In genomic region chr2:200308421-200309295, GRCh38 we compare ENCODE assay signal across 8 cellular contexts. TPM values are rescaled to one million over a fixed set of nuclear protein-coding genes. Genes with fewer than 3 reads are reported as not detected.
DNase-seq lines count a peak whose midpoint lies in the region; ATAC-seq and TF ChIP-seq lines count a peak whose summit lies in the region.

No MANE protein-coding gene starts in this region.

- 0 out of 2 replicates have a peak overlapping the region, but pooled peaks have one; percentile 28 for H2AFZ ChIP-seq in OCI-LY7 (ENCODE audit: low read length)

- peak overlapping the region; percentile 33 for H3K4me2 ChIP-seq in OCI-LY7 (ENCODE audit: low read length)

- TF ChIP-seq POLR2A in prostate gland (IDR thresholded peaks at IDR 0.05): no peak

- no peaks in the 10 kb centered on the region for H3K79me2 ChIP-seq in OCI-LY7 (ENCODE audit: insufficient read depth, low read depth, low read length)

- no peaks in the 10 kb centered on the region for H3K36me3 ChIP-seq in OCI-LY7 (ENCODE audit: insufficient read depth, low read length)
- no peaks in the 10 kb centered on the region for H3K36me3 ChIP-seq in prostate gland
- no peaks in the 10 kb centered on the region for H3K36me3 ChIP-seq in effector memory CD4-positive, alpha-beta T cell (ENCODE audit: control insufficient read depth, insufficient read depth, low read length)

- no peaks in the 10 kb centered on the region for H3K9me3 ChIP-seq in OCI-LY7 (ENCODE audit: low read length)
- no peaks in the 10 kb centered on the region for H3K9me3 ChIP-seq in prostate gland
- H3K9me3 ChIP-seq in effector memory CD4-positive, alpha-beta T cell (ENCODE audit: control insufficient read depth, low read length): no peaks in the 10 kb centered on the region

- POLR2A ChIA-PET in OCI-LY7 (lab: Charles Lee): interaction anchor here (0.6 to 1.1 kb wide), 3 partner anchors 49 to 165 kb away, joined by 3 read pairs; no protein-coding TSS in a partner anchor

- CTCF ChIA-PET in OCI-LY7 (lab: Charles Lee; ENCODE audit: unreplicated experiment): no interaction called here

- WGBS in prostate gland: 39% methylated on average over 5 of the region's 5 CpGs

- H3K4me3 ChIP-seq in OCI-LY7 (ENCODE audit: low read depth, low read length, poor library complexity, severe bottlenecking) (peak overlapping the region; percentile 70), prostate gland (peak overlapping the region in 1 of 2 donors; percentile 91)
- no peak overlapping the region for H3K4me3 ChIP-seq in effector memory CD4-positive, alpha-beta T cell (ENCODE audit: insufficient read depth, low read depth, low read length, poor library complexity, severe bottlenecking)

- in situ Hi-C loops in G401 (cut with HindIII; ENCODE audit: low sequenced_read_pairs): no loop called here

- peaks cover 5% of the 10 kb centered on the region for H3K4me1 ChIP-seq in OCI-LY7 (ENCODE audit: insufficient read depth, low read length, poor library complexity, severe bottlenecking)
- peaks cover 13% of the 10 kb centered on the region for H3K4me1 ChIP-seq in prostate gland (replicated peaks)
- H3K4me1 ChIP-seq in effector memory CD4-positive, alpha-beta T cell (ENCODE audit: control insufficient read depth, insufficient read depth, low read length, poor library complexity, severe bottlenecking): no peaks in the 10 kb centered on the region

- TF ChIP-seq CTCF in OCI-LY7 (conservative IDR thresholded peaks at IDR 0.05; ENCODE audit: low read length) (peak; percentile 63), prostate gland (IDR thresholded peaks at IDR 0.05) (peak in 1 of 4 experiments; percentile 17)

- H3K27me3 ChIP-seq in prostate gland (replicated peaks; ENCODE audit: insufficient read depth): no peaks in the 10 kb centered on the region
- H3K27me3 ChIP-seq in effector memory CD4-positive, alpha-beta T cell (replicated peaks; ENCODE audit: control insufficient read depth, insufficient read depth, low read length, poor library complexity, severe bottlenecking): no peaks in the 10 kb centered on the region

- H3K9me2 ChIP-seq in OCI-LY7 (ENCODE audit: insufficient read depth, low read length): no peaks in the 10 kb centered on the region

- intact Hi-C loops in OCI-LY7 (cut with micrococcal nuclease; ENCODE audit: unreplicated experiment) (loop anchor here (5.0 to 10.0 kb wide), 2 partner anchors 159 to 396 kb away; no protein-coding TSS in a partner anchor), prostate gland (cut with DNase I) (loop anchor here (5.0 kb wide), 3 partner anchors 69 to 326 kb away; no protein-coding TSS in a partner anchor)

- no peak overlapping the region for H3K27ac ChIP-seq in OCI-LY7 (ENCODE audit: low read depth, low read length, poor library complexity, severe bottlenecking)
- H3K27ac ChIP-seq in epithelial cell of prostate: peak overlapping the region; percentile 84
- H3K27ac ChIP-seq in prostate gland: peak overlapping the region; percentile 93 to 97
- H3K27ac ChIP-seq in effector memory CD4-positive, alpha-beta T cell (ENCODE audit: insufficient read depth, low read length, poor library complexity, severe bottlenecking): no peak overlapping the region

- no TSS peak for BruUV-seq in OCI-LY7 (replicated peaks; lab: Mats Ljungman, UMichigan)

- ATAC-seq in HG02870 (IDR thresholded peaks at IDR 0.05; ENCODE audit: unreplicated experiment): no peak

- H4K20me1 ChIP-seq in OCI-LY7 (ENCODE audit: insufficient read depth, low read length): no peaks in the 10 kb centered on the region

- DNase-seq in G401 (ENCODE audit: low spot score) (peak; percentile 75), OCI-LY7 (ENCODE audit: low spot score) (peak; percentile 7), epithelial cell of prostate (ENCODE audit: low read depth, low spot score) (no peak), prostate gland (ENCODE audit: low spot score) (peak; percentile 12), NCI-H2107 (lab: John Stamatoyannopoulos, UW) (no peak), NCI-H2107 treated with DMSO at 0.1 percent for 48 hours (lab: John Stamatoyannopoulos, UW; ENCODE audit: unreplicated experiment) (no peak)
- no peak for DNase-seq in effector memory CD4-positive, alpha-beta T cell

RNA-seq across cellular contexts. Expression of gene SPATS2L, which starts 2.2 kb away (rescaled TPM):
- not detected in 2 replicates for total RNA-seq in G401 (2014; rRNA removed; shearing (Covaris generic))
- total RNA-seq in OCI-LY7 (2014; rRNA removed; shearing (Covaris generic)): 5.2 and 8.4 TPM in 2 replicates
- 3.1 and 6.1 TPM in 2 replicates for total RNA-seq in OCI-LY7 (2022)
- 10 to 100 TPM; 77.4 to 88.7 TPM for total RNA-seq in prostate gland

Comparison
In these comparisons a context has a peak if more than half of its experiments do, and no peak if none do; other contexts are left out.
1. DNase-seq: peak in G401 (single experiment), OCI-LY7 (single experiment) and prostate gland (single experiment); none in epithelial cell of prostate (single experiment), effector memory CD4-positive, alpha-beta T cell (0 of 3), NCI-H2107 (single experiment) and NCI-H2107 treated with DMSO at 0.1 percent for 48 hours (single experiment).
2. H3K27ac ChIP-seq: peak in epithelial cell of prostate (single experiment) and prostate gland (2 of 2); none in OCI-LY7 (single experiment) and effector memory CD4-positive, alpha-beta T cell (single experiment).
3. RNA of gene SPATS2L, which starts 2.2 kb away (total RNA-seq): 77.4 to 88.7 TPM in prostate gland; 3.1 to 8.4 TPM in OCI-LY7 and not detected in G401; every median in the first group is over 4 times any median in the second.